Comparison of ENCODE assay signal across 1 cellular context in genomic region chr17:40340880-40341807, GRCh38.
TF ChIP-seq lines count a peak whose summit lies in the region.

No MANE protein-coding gene starts in this region.

TF ChIP-seq in HepG2, 621 proteins besides CTCF, POLR2A, EP300 and RAD21 (continued from another document):
- TF ChIP-seq HNF1B (CRISPR knock-in tag; IDR thresholded peaks at IDR 0.05) (no peak), NFIB (CRISPR knock-in tag; IDR thresholded peaks at IDR 0.05; ENCODE audit: borderline replicate concordance) (no peak), ZNF501 (CRISPR knock-in tag; IDR thresholded peaks at IDR 0.05) (peak; percentile 69; the same call in 1 of the 2 replicates), ZNF331 (CRISPR knock-in tag; IDR thresholded peaks at IDR 0.05) (no peak), ZNF773 (CRISPR knock-in tag; IDR thresholded peaks at IDR 0.05; ENCODE audit: borderline replicate concordance) (0 out of 2 replicates have a peak, but pooled peaks have one; percentile 73), RARA (CRISPR knock-in tag; IDR thresholded peaks at IDR 0.05) (peak; percentile 89), ZNF749 (CRISPR knock-in tag; IDR thresholded peaks at IDR 0.05; ENCODE audit: borderline replicate concordance) (no peak), BRCA1 (CRISPR knock-in tag; IDR thresholded peaks at IDR 0.05) (no peak), PCBP1 (IDR thresholded peaks at IDR 0.05; ENCODE audit: borderline replicate concordance, low read depth, low read length) (peak; percentile 54; the same call in 1 of the 2 replicates)
